In the genomic region with DNA sequence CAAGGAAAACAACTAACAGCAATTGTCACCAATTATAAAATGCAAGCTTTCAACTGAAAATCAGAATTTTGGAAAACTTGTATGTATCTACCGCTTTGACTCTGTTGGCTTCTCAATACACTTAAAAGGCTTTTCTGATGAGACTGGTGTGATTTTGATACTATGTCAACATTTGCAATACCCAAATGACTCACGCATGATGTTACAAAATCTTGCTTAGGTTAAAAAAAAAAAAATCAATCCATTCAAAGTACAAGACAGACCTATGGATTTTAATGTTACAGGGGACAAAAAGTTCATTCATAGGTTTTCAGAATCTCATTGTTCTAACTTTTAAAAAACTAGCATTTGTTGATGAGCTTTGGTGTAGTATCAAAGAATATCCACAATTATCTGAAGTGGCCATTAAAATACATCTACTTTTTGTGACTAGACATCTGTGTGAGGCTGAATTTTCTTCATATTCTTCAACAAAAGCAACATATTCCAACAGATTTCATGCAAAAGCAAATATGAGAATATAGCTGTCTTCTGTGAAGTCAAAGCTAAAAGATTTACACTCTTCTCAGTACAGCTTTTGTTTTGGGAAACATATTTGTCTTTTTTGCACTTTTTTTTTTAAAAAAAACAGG, we compare ENCODE assay signal across 1 cellular context.
TF ChIP-seq lines count a peak whose summit lies in the region.

No MANE protein-coding gene starts in this region.

TF ChIP-seq in HepG2, 621 proteins besides CTCF, POLR2A, EP300 and RAD21 (continued from another document and continues in another):
- TF ChIP-seq ELK4 (CRISPR knock-in tag; IDR thresholded peaks at IDR 0.05; ENCODE audit: borderline replicate concordance) (no peak), ESRRA (CRISPR knock-in tag; IDR thresholded peaks at IDR 0.05; ENCODE audit: low read depth) (no peak), RFXAP (CRISPR knock-in tag; IDR thresholded peaks at IDR 0.05; ENCODE audit: borderline replicate concordance) (no peak), ZBTB49 (CRISPR knock-in tag; IDR thresholded peaks at IDR 0.05; ENCODE audit: borderline replicate concordance) (no peak), HHEX (CRISPR knock-in tag; IDR thresholded peaks at IDR 0.05) (no peak), SRSF4 (IDR thresholded peaks at IDR 0.05; ENCODE audit: low read depth, low read length, poor library complexity, severe bottlenecking) (no peak), KDM3A (CRISPR knock-in tag; IDR thresholded peaks at IDR 0.05; ENCODE audit: low read depth) (0 out of 2 replicates have a peak, but pooled peaks have one; percentile 49), ATF5 (CRISPR knock-in tag; IDR thresholded peaks at IDR 0.05; ENCODE audit: low read depth) (no peak), HOMEZ (CRISPR knock-in tag; IDR thresholded peaks at IDR 0.05; ENCODE audit: low read depth) (peak; percentile 88; the same call in 1 of the 2 replicates), MED1 (CRISPR knock-in tag; IDR thresholded peaks at IDR 0.05) (peak; percentile 70), ZNF800 (CRISPR knock-in tag; IDR thresholded peaks at IDR 0.05) (no peak), ZBTB20 (CRISPR knock-in tag; IDR thresholded peaks at IDR 0.05; ENCODE audit: borderline replicate concordance, low read depth) (peak; percentile 98), NKX3-1 (CRISPR knock-in tag; IDR thresholded peaks at IDR 0.05) (no peak), ELF4 (CRISPR knock-in tag; IDR thresholded peaks at IDR 0.05; ENCODE audit: borderline replicate concordance) (no peak), ZBTB38 (CRISPR knock-in tag; IDR thresholded peaks at IDR 0.05) (no peak), FOXJ3 (CRISPR knock-in tag; IDR thresholded peaks at IDR 0.05; ENCODE audit: borderline replicate concordance) (peak; percentile 77; the same call in 1 of the 2 replicates), TCF7 (IDR thresholded peaks at IDR 0.05; ENCODE audit: low read depth) (peak; percentile 92), ZNF660 (CRISPR knock-in tag; IDR thresholded peaks at IDR 0.05; ENCODE audit: borderline replicate concordance, low read depth) (no peak), MTF1 (CRISPR knock-in tag; IDR thresholded peaks at IDR 0.05) (no peak), MAX (IDR thresholded peaks at IDR 0.05) (no peak), U2AF1 (optimal IDR thresholded peaks at IDR 0.05; ENCODE audit: low read depth, low read length) (no peak), NFIC (IDR thresholded peaks at IDR 0.05; ENCODE audit: low read length) (peak; percentile 91), SKI (IDR thresholded peaks at IDR 0.05; ENCODE audit: partially characterized antibody) (peak; percentile 27), ZFP90 (CRISPR knock-in tag; IDR thresholded peaks at IDR 0.05; ENCODE audit: borderline replicate concordance) (no peak), TBX2 (CRISPR knock-in tag; IDR thresholded peaks at IDR 0.05; ENCODE audit: borderline replicate concordance) (no peak), RXRB (CRISPR knock-in tag; IDR thresholded peaks at IDR 0.05; ENCODE audit: borderline replicate concordance) (peak; percentile 58), ZNF383 (CRISPR knock-in tag; IDR thresholded peaks at IDR 0.05; ENCODE audit: borderline replicate concordance) (no peak), FOSL2 (CRISPR knock-in tag; IDR thresholded peaks at IDR 0.05) (peak; percentile 86; the same call in 1 of the 2 replicates), ZNF674 (CRISPR knock-in tag; IDR thresholded peaks at IDR 0.05; ENCODE audit: low read depth) (no peak), SRF (IDR thresholded peaks at IDR 0.05; ENCODE audit: low read depth, low read length) (peak; percentile 35; the same call in 1 of the 2 replicates), WIZ (CRISPR knock-in tag; IDR thresholded peaks at IDR 0.05) (no peak)
- TF ChIP-seq, protein P1, sequence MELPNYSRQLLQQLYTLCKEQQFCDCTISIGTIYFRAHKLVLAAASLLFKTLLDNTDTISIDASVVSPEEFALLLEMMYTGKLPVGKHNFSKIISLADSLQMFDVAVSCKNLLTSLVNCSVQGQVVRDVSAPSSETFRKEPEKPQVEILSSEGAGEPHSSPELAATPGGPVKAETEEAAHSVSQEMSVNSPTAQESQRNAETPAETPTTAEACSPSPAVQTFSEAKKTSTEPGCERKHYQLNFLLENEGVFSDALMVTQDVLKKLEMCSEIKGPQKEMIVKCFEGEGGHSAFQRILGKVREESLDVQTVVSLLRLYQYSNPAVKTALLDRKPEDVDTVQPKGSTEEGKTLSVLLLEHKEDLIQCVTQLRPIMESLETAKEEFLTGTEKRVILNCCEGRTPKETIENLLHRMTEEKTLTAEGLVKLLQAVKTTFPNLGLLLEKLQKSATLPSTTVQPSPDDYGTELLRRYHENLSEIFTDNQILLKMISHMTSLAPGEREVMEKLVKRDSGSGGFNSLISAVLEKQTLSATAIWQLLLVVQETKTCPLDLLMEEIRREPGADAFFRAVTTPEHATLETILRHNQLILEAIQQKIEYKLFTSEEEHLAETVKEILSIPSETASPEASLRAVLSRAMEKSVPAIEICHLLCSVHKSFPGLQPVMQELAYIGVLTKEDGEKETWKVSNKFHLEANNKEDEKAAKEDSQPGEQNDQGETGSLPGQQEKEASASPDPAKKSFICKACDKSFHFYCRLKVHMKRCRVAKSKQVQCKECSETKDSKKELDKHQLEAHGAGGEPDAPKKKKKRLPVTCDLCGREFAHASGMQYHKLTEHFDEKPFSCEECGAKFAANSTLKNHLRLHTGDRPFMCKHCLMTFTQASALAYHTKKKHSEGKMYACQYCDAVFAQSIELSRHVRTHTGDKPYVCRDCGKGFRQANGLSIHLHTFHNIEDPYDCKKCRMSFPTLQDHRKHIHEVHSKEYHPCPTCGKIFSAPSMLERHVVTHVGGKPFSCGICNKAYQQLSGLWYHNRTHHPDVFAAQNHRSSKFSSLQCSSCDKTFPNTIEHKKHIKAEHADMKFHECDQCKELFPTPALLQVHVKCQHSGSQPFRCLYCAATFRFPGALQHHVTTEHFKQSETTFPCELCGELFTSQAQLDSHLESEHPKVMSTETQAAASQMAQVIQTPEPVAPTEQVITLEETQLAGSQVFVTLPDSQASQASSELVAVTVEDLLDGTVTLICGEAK (IDR thresholded peaks at IDR 0.05), result no peak
- TF ChIP-seq, protein P1 (CRISPR knock-in tag; IDR thresholded peaks at IDR 0.05), result no peak
- TF ChIP-seq, protein P2, sequence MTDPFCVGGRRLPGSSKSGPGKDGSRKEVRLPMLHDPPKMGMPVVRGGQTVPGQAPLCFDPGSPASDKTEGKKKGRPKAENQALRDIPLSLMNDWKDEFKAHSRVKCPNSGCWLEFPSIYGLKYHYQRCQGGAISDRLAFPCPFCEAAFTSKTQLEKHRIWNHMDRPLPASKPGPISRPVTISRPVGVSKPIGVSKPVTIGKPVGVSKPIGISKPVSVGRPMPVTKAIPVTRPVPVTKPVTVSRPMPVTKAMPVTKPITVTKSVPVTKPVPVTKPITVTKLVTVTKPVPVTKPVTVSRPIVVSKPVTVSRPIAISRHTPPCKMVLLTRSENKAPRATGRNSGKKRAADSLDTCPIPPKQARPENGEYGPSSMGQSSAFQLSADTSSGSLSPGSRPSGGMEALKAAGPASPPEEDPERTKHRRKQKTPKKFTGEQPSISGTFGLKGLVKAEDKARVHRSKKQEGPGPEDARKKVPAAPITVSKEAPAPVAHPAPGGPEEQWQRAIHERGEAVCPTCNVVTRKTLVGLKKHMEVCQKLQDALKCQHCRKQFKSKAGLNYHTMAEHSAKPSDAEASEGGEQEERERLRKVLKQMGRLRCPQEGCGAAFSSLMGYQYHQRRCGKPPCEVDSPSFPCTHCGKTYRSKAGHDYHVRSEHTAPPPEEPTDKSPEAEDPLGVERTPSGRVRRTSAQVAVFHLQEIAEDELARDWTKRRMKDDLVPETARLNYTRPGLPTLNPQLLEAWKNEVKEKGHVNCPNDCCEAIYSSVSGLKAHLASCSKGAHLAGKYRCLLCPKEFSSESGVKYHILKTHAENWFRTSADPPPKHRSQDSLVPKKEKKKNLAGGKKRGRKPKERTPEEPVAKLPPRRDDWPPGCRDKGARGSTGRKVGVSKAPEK (CRISPR knock-in tag; IDR thresholded peaks at IDR 0.05; ENCODE audit: borderline replicate concordance), result no peak
